11 cellular contexts compared by ENCODE assay signal in the genomic region with DNA sequence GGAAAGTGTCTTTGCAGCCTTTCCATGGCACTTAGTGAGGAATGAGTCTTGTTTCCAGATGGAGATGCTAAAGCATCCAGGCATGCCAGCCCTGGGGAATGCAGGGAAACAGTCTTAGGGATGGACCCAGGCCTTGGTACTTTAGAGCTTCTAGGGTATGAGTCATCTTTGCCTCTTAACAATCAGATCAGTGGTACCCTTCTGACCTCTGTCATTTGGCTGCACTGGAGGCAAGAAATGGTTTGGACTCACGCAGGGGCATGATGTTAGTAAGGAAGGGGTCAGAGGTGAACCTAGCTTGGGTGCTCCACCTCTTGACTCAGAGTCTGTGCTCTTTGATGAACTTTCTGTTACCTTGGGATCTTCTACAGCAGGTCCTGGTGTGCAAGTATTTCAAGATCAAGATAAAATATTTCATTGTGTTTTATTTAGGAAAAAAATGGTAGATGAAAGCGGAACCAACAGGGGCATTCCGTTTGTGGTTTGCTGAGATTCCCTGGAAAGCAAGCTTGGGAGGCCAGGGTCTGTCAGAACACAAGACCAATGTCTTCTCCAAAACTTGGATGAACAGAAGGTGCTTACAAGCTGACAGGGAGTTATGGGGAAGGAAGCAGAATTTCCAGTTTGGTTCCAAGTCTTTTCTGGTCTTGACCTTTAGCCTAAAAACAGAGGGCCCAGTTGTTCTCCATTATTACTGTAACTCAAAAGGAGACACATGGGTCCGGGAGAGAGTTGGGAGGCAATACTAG.
DNase-seq lines count a peak whose midpoint lies in the region; TF ChIP-seq lines count a peak whose summit lies in the region.
"Had no signal": no experiment of that assay in that cellular context is flagged by ENCODE, and none has a peak within 500 bp of the region (broad histone marks: within the 10 kb centered on the region; RNA-seq: fewer than 3 reads in every experiment).

No MANE protein-coding gene starts in this region.

- DNase-seq in ELR (ENCODE audit: low read depth) (peak; percentile 88), RPMI7951 (ENCODE audit: low read depth) (peak; percentile 99), fibroblast of gingiva (ENCODE audit: low read depth) (peak; percentile 20), retinal pigment epithelial cell (ENCODE audit: low read depth) (peak; percentile 72), NOMO-1 treated with DMSO at 0.1 percent for 48 hours (lab: John Stamatoyannopoulos, UW; ENCODE audit: unreplicated experiment) (no peak), NCI-H446 (lab: John Stamatoyannopoulos, UW) (no peak)
- no peak for DNase-seq in activated naive CD8-positive, alpha-beta T cell treated with anti-CD3 and anti-CD28 coated beads for 36 hours
- DNase-seq in activated CD4-positive, alpha-beta T cell treated with anti-CD3 and anti-CD28 coated beads for 1 hour: no peak
- DNase-seq: activated CD8-positive, alpha-beta memory T cell treated with anti-CD3 and anti-CD28 coated beads, Interleukin-2, amount 50 U/mL, for 4 hours; GDM1 had no signal

- H3K27ac Mint-ChIP-seq in activated naive CD8-positive, alpha-beta T cell treated with anti-CD3 and anti-CD28 coated beads for 36 hours: no peak overlapping the region

- H3K9me3 Mint-ChIP-seq in activated naive CD8-positive, alpha-beta T cell treated with anti-CD3 and anti-CD28 coated beads for 36 hours: no peaks in the 10 kb centered on the region

- TF ChIP-seq CTCF in retinal pigment epithelial cell (conservative IDR thresholded peaks at IDR 0.05; ENCODE audit: low read depth, low read length): no peak

- no peak overlapping the region for H3K4me3 ChIP-seq in retinal pigment epithelial cell (ENCODE audit: low read length)
- H3K4me3 ChIP-seq: cardiac muscle cell had no signal

- H3K4me3 Mint-ChIP-seq in activated naive CD8-positive, alpha-beta T cell treated with anti-CD3 and anti-CD28 coated beads for 36 hours: no peak overlapping the region

- H3K4me1 Mint-ChIP-seq in activated naive CD8-positive, alpha-beta T cell treated with anti-CD3 and anti-CD28 coated beads for 36 hours: no peaks in the 10 kb centered on the region

- H3K27me3 Mint-ChIP-seq in activated naive CD8-positive, alpha-beta T cell treated with anti-CD3 and anti-CD28 coated beads for 36 hours: no peaks in the 10 kb centered on the region

- H3K36me3 Mint-ChIP-seq in activated naive CD8-positive, alpha-beta T cell treated with anti-CD3 and anti-CD28 coated beads for 36 hours: no peaks in the 10 kb centered on the region

Comparison
In these comparisons a context has a peak if more than half of its experiments do, and no peak if none do; other contexts are left out.
1. DNase-seq: peak in ELR (single experiment), RPMI7951 (single experiment), fibroblast of gingiva (single experiment) and retinal pigment epithelial cell (single experiment); none in NOMO-1 treated with DMSO at 0.1 percent for 48 hours (single experiment), activated naive CD8-positive, alpha-beta T cell treated with anti-CD3 and anti-CD28 coated beads for 36 hours (single experiment), activated CD4-positive, alpha-beta T cell treated with anti-CD3 and anti-CD28 coated beads for 1 hour (single experiment) and NCI-H446 (0 of 2).